Comparison of ENCODE assay signal across 11 cellular contexts in genomic region chr5:133718457-133718856, GRCh38.
"Had no signal": no experiment of that assay in that cellular context is flagged by ENCODE, and none has a peak within 500 bp of the region (broad histone marks: within the 10 kb centered on the region; RNA-seq: fewer than 3 reads in every experiment).

No MANE protein-coding gene starts in this region.

- H3K27ac ChIP-seq: HL-60, KMS-11 had no signal

- FAIRE-seq: H1, H54 had no signal

- H3K4me3 ChIP-seq: GM23338 had no signal

- H2AFZ ChIP-seq: GM23338 had no signal

- DNase-seq: H9, HCEC 1CT, HFFc6, IMR-90, Karpas-422, KBM-7 had no signal

- ATAC-seq: GM23338 had no signal

- H3K9ac ChIP-seq: KMS-11 had no signal

- H3K4me2 ChIP-seq: GM23338, KMS-11 had no signal
